ENCODE assay signal across 17 cellular contexts in the genomic region with DNA sequence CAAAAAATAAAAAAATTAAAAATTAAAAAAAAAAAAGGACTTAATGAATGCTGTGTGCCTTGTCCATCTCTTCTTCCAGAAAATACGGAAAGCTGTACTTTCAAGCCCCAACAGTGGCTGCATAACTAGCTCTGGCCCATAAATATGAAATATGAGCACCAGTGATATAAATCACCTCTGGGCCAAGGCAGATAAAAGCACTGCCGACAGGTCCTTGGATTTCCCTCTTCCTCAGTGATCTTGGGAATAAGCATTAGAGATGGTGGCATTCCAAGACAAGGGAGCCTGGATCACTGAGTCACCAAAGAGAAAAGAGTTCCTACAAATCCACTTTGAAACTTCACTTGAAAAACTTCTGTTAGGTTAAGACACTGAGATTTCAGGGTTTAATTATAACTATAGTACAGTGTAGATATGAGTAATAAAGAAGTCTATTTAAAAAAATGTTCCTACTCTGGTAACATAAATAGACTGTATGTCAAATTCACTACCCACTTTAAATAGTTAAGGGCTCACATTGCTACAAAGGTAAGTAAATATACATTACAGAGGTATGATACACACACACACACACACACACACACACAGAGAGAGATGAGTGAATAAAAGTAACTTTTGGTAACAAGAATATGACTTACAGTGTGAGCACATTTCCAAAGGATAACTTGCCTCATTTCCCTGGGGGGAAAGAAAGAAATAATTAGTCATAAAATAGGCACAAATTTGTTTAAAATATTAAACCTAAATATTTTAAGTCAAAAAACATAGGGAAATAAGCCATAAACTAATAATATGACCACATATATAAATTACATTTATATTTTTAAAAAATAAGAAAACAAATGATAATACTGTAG. TPM values are rescaled to one million over a fixed set of nuclear protein-coding genes. Genes with fewer than 3 reads are reported as not detected.
DNase-seq lines count a peak whose midpoint lies in the region; ATAC-seq lines count a peak whose summit lies in the region.
"Had no signal": no experiment of that assay in that cellular context is flagged by ENCODE, and none has a peak within 500 bp of the region (broad histone marks: within the 10 kb centered on the region; RNA-seq: fewer than 3 reads in every experiment).

No MANE protein-coding gene starts in this region.

- H3K18ac ChIP-seq in trophoblast cell (ENCODE audit: low read length) = no peak overlapping the region

- peak; percentile 36 for ATAC-seq in HG02852 (IDR thresholded peaks at IDR 0.05; ENCODE audit: unreplicated experiment)
- ATAC-seq: effector memory CD8-positive, alpha-beta T cell; heart right ventricle had no signal

- no peak overlapping the region for H4K91ac ChIP-seq in trophoblast cell (ENCODE audit: low read depth, low read length)

- no peak overlapping the region for H2BK120ac ChIP-seq in trophoblast cell (ENCODE audit: insufficient read depth, low read length, poor library complexity)

- no peak overlapping the region for H2AK5ac ChIP-seq in trophoblast cell (ENCODE audit: low read length)

- no peak overlapping the region for H3K27ac ChIP-seq in trophoblast cell (ENCODE audit: low read depth, low read length)
- H3K27ac ChIP-seq: heart right ventricle, stomach had no signal

- H2BK12ac ChIP-seq in trophoblast cell (ENCODE audit: low read length) = no peak overlapping the region

- no peak overlapping the region for H4K12ac ChIP-seq in trophoblast cell (ENCODE audit: low read depth, low read length)

- no peak overlapping the region for H4K8ac ChIP-seq in trophoblast cell (ENCODE audit: low read depth, low read length)

- no peaks in the 10 kb centered on the region for H3K79me1 ChIP-seq in trophoblast cell (ENCODE audit: low read length)

- H3K14ac ChIP-seq in trophoblast cell (ENCODE audit: low read length) = no peak overlapping the region

- H3K4me3 ChIP-seq in adipocyte (ENCODE audit: low read length) (peak overlapping the region; percentile 2), trophoblast cell (ENCODE audit: low read depth, low read length) (no peak overlapping the region)
- H3K4me3 ChIP-seq: heart right ventricle, lung, stomach had no signal

- H3K27me3 ChIP-seq in adipocyte (replicated peaks; ENCODE audit: control insufficient read depth, insufficient read depth, low read length) (no peaks in the 10 kb centered on the region), trophoblast cell (ENCODE audit: insufficient read depth, low read length) (no peaks in the 10 kb centered on the region)
- H3K27me3 ChIP-seq: heart right ventricle, stomach had no signal

- H3K79me2 ChIP-seq in trophoblast cell (ENCODE audit: control insufficient read depth, insufficient read depth, low read length, poor library complexity) = peaks cover 5% of the 10 kb centered on the region

- no peak overlapping the region for H2AFZ ChIP-seq in trophoblast cell (ENCODE audit: insufficient read depth, low read length, poor library complexity)

- H3K36me3 ChIP-seq in adipocyte (ENCODE audit: control insufficient read depth, insufficient read depth, low read length, severe bottlenecking) (peaks cover 18% of the 10 kb centered on the region), trophoblast cell (ENCODE audit: control insufficient read depth in 1 of 2, insufficient read depth in 2 of 2, low read length in 2 of 2) (peaks cover 0 to 2% of the 10 kb centered on the region in 2 experiments)

- no peak overlapping the region for H3K23ac ChIP-seq in trophoblast cell (ENCODE audit: low read length)

- no peak overlapping the region for H3K9ac ChIP-seq in adipocyte (ENCODE audit: low read length)
- H3K9ac ChIP-seq in trophoblast cell (ENCODE audit: low read length) = no peak overlapping the region

- H3K4me1 ChIP-seq in adipocyte (ENCODE audit: control insufficient read depth, insufficient read depth, low read length) (peaks cover 28% of the 10 kb centered on the region), trophoblast cell (ENCODE audit: control insufficient read depth in 1 of 2, insufficient read depth in 2 of 2, low read length in 2 of 2) (no peaks in the 10 kb centered on the region)

- no peak overlapping the region for H3K4me2 ChIP-seq in trophoblast cell (ENCODE audit: low read length)

- H2BK5ac ChIP-seq in trophoblast cell (ENCODE audit: low read depth, low read length, poor library complexity) = no peak overlapping the region

- no CpG with 5 or more reads among the region's 2 CpGs for WGBS in trophoblast cell (ENCODE audit: extremely low coverage, insufficient coverage, insufficient read length)

- peak overlapping the region; percentile 69 for H3K4ac ChIP-seq in trophoblast cell (ENCODE audit: low read depth, low read length)

- H3K9me3 ChIP-seq in adipocyte (ENCODE audit: control insufficient read depth, low read length) = no peaks in the 10 kb centered on the region
- H3K9me3 ChIP-seq in trophoblast cell (ENCODE audit: insufficient read depth, low read depth, low read length) = no peaks in the 10 kb centered on the region
- H3K9me3 ChIP-seq: stomach had no signal

- DNase-seq in GM04504 (ENCODE audit: low read depth) = peak; percentile 21
- DNase-seq in adipocyte (ENCODE audit: low read depth) = no peak
- DNase-seq in trophoblast cell = no peak
- DNase-seq in HCEC 1CT = no peak
- no peak for DNase-seq in activated naive CD4-positive, alpha-beta T cell (lab: John Stamatoyannopoulos, UW)
- no peak for DNase-seq in AG08395 (ENCODE audit: low spot score)
- DNase-seq: activated CD8-positive, alpha-beta memory T cell treated with anti-CD3 and anti-CD28 coated beads for 24 hours; amniotic stem cell; effector memory CD8-positive, alpha-beta T cell; heart right ventricle; NCI-H1436 treated with DMSO at 0.1 percent for 48 hours; posterior cingulate gyrus; stimulated activated CD4-positive, alpha-beta T cell treated with anti-CD3 and anti-CD28 coated beads, Interleukin-4, amount 100 ng/mL, for 4 hours; stomach; T-helper 1 cell had no signal

RNA-seq across cellular contexts. Expression of gene PPP3R1, which starts 35.6 kb away (rescaled TPM):
- polyA plus RNA-seq in trophoblast cell (2013) = 42.2 and 43.4 TPM in 2 replicates

RNA-seq across cellular contexts. Expression of gene PNO1, which starts 59.0 kb away (rescaled TPM):
- 13.9 and 14.0 TPM in 2 replicates for polyA plus RNA-seq in trophoblast cell (2013)
